ENCODE assay signal across 1 cellular context in the genomic region with DNA sequence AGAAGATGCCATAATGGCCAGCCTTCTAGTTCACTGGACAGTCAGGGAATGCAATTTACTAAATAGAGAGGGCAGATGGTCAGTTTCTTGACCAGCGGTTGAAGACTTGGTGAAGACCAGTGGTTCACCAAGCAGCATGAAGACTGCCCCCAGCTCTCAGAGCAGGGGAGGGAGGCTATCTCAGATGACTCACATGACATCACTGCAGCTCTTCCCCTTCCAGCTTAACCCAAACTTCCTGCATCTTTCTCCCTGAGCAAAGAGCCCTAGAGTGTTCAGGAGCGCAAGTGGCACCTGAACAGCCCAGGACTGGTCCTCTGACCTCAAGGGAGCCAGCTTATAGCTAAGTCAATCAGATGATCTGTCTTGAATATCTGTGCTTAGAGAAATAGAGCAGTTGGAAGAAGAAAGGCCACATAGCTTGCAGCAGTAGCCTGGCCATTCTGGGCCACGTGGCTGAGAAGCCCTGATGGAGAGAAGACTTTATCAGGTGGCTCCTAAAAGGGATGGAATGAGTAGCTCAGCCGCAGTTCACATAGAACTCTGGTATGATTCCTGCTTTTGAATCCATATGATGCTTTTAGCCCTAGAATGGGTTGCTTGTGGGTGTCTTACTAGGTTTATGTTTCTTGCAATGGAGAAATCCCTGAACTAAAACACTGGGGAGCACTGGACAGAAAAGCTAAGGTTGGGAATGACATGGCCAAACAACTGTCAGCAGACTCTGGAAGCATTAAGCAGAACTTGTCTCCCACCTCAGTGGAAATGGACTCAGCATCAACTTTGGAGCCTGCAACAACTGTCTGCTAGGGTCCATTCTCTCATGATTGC.
TF ChIP-seq lines count a peak whose summit lies in the region.

No MANE protein-coding gene starts in this region.

TF ChIP-seq in K562, 482 proteins besides CTCF, POLR2A, EP300 and RAD21 (continued from another document and continues in another):
- TF ChIP-seq CREB5 (CRISPR knock-in tag; IDR thresholded peaks at IDR 0.05): no peak
- TF ChIP-seq, protein P1, sequence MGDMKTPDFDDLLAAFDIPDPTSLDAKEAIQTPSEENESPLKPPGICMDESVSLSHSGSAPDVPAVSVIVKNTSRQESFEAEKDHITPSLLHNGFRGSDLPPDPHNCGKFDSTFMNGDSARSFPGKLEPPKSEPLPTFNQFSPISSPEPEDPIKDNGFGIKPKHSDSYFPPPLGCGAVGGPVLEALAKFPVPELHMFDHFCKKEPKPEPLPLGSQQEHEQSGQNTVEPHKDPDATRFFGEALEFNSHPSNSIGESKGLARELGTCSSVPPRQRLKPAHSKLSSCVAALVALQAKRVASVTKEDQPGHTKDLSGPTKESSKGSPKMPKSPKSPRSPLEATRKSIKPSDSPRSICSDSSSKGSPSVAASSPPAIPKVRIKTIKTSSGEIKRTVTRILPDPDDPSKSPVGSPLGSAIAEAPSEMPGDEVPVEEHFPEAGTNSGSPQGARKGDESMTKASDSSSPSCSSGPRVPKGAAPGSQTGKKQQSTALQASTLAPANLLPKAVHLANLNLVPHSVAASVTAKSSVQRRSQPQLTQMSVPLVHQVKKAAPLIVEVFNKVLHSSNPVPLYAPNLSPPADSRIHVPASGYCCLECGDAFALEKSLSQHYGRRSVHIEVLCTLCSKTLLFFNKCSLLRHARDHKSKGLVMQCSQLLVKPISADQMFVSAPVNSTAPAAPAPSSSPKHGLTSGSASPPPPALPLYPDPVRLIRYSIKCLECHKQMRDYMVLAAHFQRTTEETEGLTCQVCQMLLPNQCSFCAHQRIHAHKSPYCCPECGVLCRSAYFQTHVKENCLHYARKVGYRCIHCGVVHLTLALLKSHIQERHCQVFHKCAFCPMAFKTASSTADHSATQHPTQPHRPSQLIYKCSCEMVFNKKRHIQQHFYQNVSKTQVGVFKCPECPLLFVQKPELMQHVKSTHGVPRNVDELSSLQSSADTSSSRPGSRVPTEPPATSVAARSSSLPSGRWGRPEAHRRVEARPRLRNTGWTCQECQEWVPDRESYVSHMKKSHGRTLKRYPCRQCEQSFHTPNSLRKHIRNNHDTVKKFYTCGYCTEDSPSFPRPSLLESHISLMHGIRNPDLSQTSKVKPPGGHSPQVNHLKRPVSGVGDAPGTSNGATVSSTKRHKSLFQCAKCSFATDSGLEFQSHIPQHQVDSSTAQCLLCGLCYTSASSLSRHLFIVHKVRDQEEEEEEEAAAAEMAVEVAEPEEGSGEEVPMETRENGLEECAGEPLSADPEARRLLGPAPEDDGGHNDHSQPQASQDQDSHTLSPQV (IDR thresholded peaks at IDR 0.05): peak; percentile 83
- TF ChIP-seq, protein P2, sequence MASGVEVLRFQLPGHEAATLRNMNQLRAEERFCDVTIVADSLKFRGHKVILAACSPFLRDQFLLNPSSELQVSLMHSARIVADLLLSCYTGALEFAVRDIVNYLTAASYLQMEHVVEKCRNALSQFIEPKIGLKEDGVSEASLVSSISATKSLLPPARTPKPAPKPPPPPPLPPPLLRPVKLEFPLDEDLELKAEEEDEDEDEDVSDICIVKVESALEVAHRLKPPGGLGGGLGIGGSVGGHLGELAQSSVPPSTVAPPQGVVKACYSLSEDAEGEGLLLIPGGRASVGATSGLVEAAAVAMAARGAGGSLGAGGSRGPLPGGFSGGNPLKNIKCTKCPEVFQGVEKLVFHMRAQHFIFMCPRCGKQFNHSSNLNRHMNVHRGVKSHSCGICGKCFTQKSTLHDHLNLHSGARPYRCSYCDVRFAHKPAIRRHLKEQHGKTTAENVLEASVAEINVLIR (CRISPR knock-in tag; IDR thresholded peaks at IDR 0.05): 0 out of 2 replicates have a peak, but pooled peaks have one; percentile 27
- no peak for TF ChIP-seq RBM17 (IDR thresholded peaks at IDR 0.05; ENCODE audit: borderline replicate concordance, low read depth, low read length)
- TF ChIP-seq ELK1 (CRISPR knock-in tag; IDR thresholded peaks at IDR 0.05): no peak
- 0 out of 2 replicates have a peak, but pooled peaks have one; percentile 24 for TF ChIP-seq CREM (IDR thresholded peaks at IDR 0.05; ENCODE audit: low read depth)
- TF ChIP-seq, protein P3, sequence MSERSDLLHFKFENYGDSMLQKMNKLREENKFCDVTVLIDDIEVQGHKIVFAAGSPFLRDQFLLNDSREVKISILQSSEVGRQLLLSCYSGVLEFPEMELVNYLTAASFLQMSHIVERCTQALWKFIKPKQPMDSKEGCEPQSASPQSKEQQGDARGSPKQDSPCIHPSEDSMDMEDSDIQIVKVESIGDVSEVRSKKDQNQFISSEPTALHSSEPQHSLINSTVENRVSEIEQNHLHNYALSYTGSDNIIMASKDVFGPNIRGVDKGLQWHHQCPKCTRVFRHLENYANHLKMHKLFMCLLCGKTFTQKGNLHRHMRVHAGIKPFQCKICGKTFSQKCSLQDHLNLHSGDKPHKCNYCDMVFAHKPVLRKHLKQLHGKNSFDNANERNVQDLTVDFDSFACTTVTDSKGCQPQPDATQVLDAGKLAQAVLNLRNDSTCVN (CRISPR knock-in tag; IDR thresholded peaks at IDR 0.05): no peak
- TF ChIP-seq ZC3H8 (IDR thresholded peaks at IDR 0.05): no peak
- no peak for TF ChIP-seq ARHGAP35 (IDR thresholded peaks at IDR 0.05; ENCODE audit: partially characterized antibody)
- no peak for TF ChIP-seq NFXL1 (CRISPR knock-in tag; IDR thresholded peaks at IDR 0.05)
- peak; percentile 63 for TF ChIP-seq ATF7 (IDR thresholded peaks at IDR 0.05)
- no peak for TF ChIP-seq MED1 (CRISPR knock-in tag; IDR thresholded peaks at IDR 0.05; ENCODE audit: borderline replicate concordance)
- no peak for TF ChIP-seq ZNF445 (CRISPR knock-in tag; IDR thresholded peaks at IDR 0.05; ENCODE audit: low read depth)
- 0 out of 2 replicates have a peak, but pooled peaks have one; percentile 31 for TF ChIP-seq JUN (IDR thresholded peaks at IDR 0.05; ENCODE audit: borderline replicate concordance, low read depth, low read length)
- TF ChIP-seq JUN (CRISPR knock-in tag; IDR thresholded peaks at IDR 0.05; ENCODE audit: borderline replicate concordance): no peak
- TF ChIP-seq SREBF1 (IDR thresholded peaks at IDR 0.05; ENCODE audit: borderline replicate concordance, low read depth, low read length): no peak
- TF ChIP-seq EWSR1 (IDR thresholded peaks at IDR 0.05; ENCODE audit: borderline replicate concordance, low read depth, partially characterized antibody): no peak
- TF ChIP-seq MYC (IDR thresholded peaks at IDR 0.05; ENCODE audit: low read depth, low read length): 0 out of 2 replicates have a peak, but pooled peaks have one; percentile 37
- TF ChIP-seq MYC (CRISPR knock-in tag; IDR thresholded peaks at IDR 0.05; ENCODE audit: borderline replicate concordance, low read depth): no peak
- TF ChIP-seq ILK (tag; IDR thresholded peaks at IDR 0.05; ENCODE audit: borderline replicate concordance, low read depth): no peak
- TF ChIP-seq ZKSCAN8 (CRISPR knock-in tag; IDR thresholded peaks at IDR 0.05): no peak
- no peak for TF ChIP-seq JUNB (CRISPR knock-in tag; conservative IDR thresholded peaks at IDR 0.05)
- TF ChIP-seq NR4A1 (CRISPR knock-in tag; IDR thresholded peaks at IDR 0.05): no peak
- TF ChIP-seq NR4A1 (tag; IDR thresholded peaks at IDR 0.05): peak; percentile 54; the same call in 1 of the 2 replicates
- no peak for TF ChIP-seq POLR3A (IDR thresholded peaks at IDR 0.05; ENCODE audit: borderline replicate concordance, extremely low read depth, insufficient read depth, insufficient read length)
- no peak for TF ChIP-seq CBFA2T2 (conservative IDR thresholded peaks at IDR 0.05)
- TF ChIP-seq, protein P4, sequence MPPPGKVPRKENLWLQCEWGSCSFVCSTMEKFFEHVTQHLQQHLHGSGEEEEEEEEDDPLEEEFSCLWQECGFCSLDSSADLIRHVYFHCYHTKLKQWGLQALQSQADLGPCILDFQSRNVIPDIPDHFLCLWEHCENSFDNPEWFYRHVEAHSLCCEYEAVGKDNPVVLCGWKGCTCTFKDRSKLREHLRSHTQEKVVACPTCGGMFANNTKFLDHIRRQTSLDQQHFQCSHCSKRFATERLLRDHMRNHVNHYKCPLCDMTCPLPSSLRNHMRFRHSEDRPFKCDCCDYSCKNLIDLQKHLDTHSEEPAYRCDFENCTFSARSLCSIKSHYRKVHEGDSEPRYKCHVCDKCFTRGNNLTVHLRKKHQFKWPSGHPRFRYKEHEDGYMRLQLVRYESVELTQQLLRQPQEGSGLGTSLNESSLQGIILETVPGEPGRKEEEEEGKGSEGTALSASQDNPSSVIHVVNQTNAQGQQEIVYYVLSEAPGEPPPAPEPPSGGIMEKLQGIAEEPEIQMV (tag; conservative IDR thresholded peaks at IDR 0.05; ENCODE audit: low read depth): no peak
- TF ChIP-seq ZNF398 (CRISPR knock-in tag; IDR thresholded peaks at IDR 0.05): no peak
- TF ChIP-seq RHOXF2B (CRISPR knock-in tag; conservative IDR thresholded peaks at IDR 0.05): no peak
- TF ChIP-seq BCOR (IDR thresholded peaks at IDR 0.05): no peak
- TF ChIP-seq, protein P5, sequence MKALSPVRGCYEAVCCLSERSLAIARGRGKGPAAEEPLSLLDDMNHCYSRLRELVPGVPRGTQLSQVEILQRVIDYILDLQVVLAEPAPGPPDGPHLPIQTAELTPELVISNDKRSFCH (CRISPR knock-in tag; IDR thresholded peaks at IDR 0.05): no peak
- TF ChIP-seq, protein P5 (tag; IDR thresholded peaks at IDR 0.05): 0 out of 2 replicates have a peak, but pooled peaks have one; percentile 20
- peak; percentile 27; the same call in 1 of the 2 replicates for TF ChIP-seq ZNF668 (CRISPR knock-in tag; IDR thresholded peaks at IDR 0.05)
- no peak for TF ChIP-seq HOMEZ (CRISPR knock-in tag; IDR thresholded peaks at IDR 0.05)
- no peak for TF ChIP-seq ZHX1 (conservative IDR thresholded peaks at IDR 0.05; ENCODE audit: low read length)
- no peak for TF ChIP-seq ILF3 (IDR thresholded peaks at IDR 0.05; ENCODE audit: borderline replicate concordance)
